ENCODE assay signal across 26 cellular contexts in genomic region chr17:72250206-72250605, GRCh38.
"Had no signal": no experiment of that assay in that cellular context is flagged by ENCODE, and none has a peak within 500 bp of the region (broad histone marks: within the 10 kb centered on the region; RNA-seq: fewer than 3 reads in every experiment).

No MANE protein-coding gene starts in this region.

- H3K4me1 ChIP-seq: parathyroid adenoma, psoas muscle, stomach, thyroid gland, tibial nerve, upper lobe of left lung, vagina had no signal

- H3K9me3 ChIP-seq: psoas muscle, stomach, thoracic aorta, thyroid gland, upper lobe of left lung, vagina had no signal

- ATAC-seq: natural killer cell; psoas muscle; right cardiac atrium; sciatic nerve; stimulated activated effector memory CD8-positive, alpha-beta T cell treated with anti-CD3 and anti-CD28 coated beads, Interleukin-12 subunit alpha, Interleukin-12 subunit beta, amount 100 ng/mL, for 72 hours; stimulated activated naive B cell treated with anti-CD40 and anti-IgM and Interleukin-4, amounts not matched to agents 10 μg/mL and 1 μg/mL and 100 μg/mL, for 72 hours had no signal

- H2AFZ ChIP-seq: neural progenitor cell, parathyroid adenoma had no signal

- H3K27ac ChIP-seq: neural progenitor cell, ovary, parathyroid adenoma, psoas muscle, skin epidermis, stomach, thoracic aorta, thyroid gland, tibial nerve, upper lobe of left lung, vagina had no signal

- DNase-seq: natural killer cell; occipital lobe; ovary; posterior cingulate gyrus; psoas muscle; right cardiac atrium; stimulated activated CD4-positive, alpha-beta T cell treated with anti-CD3 and anti-CD28 coated beads, Interleukin-15, amount 100 ng/mL, for 24 hours; stimulated activated CD4-positive, alpha-beta T cell treated with anti-CD3 and anti-CD28 coated beads, Interleukin-2, amount 100 ng/mL, for 24 hours; stimulated activated CD4-positive, alpha-beta T cell treated with anti-CD3 and anti-CD28 coated beads, Interleukin-2, amount 100 ng/mL, for 48 hours; stimulated activated CD4-positive, alpha-beta T cell treated with anti-CD3 and anti-CD28 coated beads, Interleukin-4, amount 100 ng/mL, for 24 hours; stimulated activated naive B cell treated with anti-CD40 and anti-IgM and Interleukin-4, amounts not matched to agents 10 μg/mL and 1 μg/mL and 100 μg/mL, for 72 hours; stimulated activated naive CD4-positive, alpha-beta T cell treated with Interleukin-2 at 50 U/mL for 16 hours; trophoblast cell; upper lobe of left lung had no signal

- H3K27me3 ChIP-seq: neural progenitor cell, ovary, stomach, thyroid gland, tibial nerve, upper lobe of left lung, vagina had no signal

- H3K4me2 ChIP-seq: neural progenitor cell, smooth muscle cell had no signal

- H3K36me3 ChIP-seq: neural progenitor cell, ovary, stomach, thoracic aorta, thyroid gland, tibial nerve, upper lobe of left lung, vagina had no signal

- H3K79me2 ChIP-seq: parathyroid adenoma had no signal

- H3K9ac ChIP-seq: neural progenitor cell, parathyroid adenoma had no signal

- FAIRE-seq: urothelium cell line had no signal

- H3K4me3 ChIP-seq: neural progenitor cell, ovary, psoas muscle, skin epidermis, smooth muscle cell, stomach, thoracic aorta, thyroid gland, tibial nerve, upper lobe of left lung, vagina had no signal
